Comparison of ENCODE assay signal across 16 cellular contexts in genomic region chr6:81985191-81985590, GRCh38.
DNase-seq lines count a peak whose midpoint lies in the region; ATAC-seq and TF ChIP-seq lines count a peak whose summit lies in the region.
"Had no signal": no experiment of that assay in that cellular context is flagged by ENCODE, and none has a peak within 500 bp of the region (broad histone marks: within the 10 kb centered on the region; RNA-seq: fewer than 3 reads in every experiment).

No MANE protein-coding gene starts in this region.

- no peak overlapping the region for H3K4me3 ChIP-seq in astrocyte of the spinal cord (ENCODE audit: low read depth, low read length)

- H3K4me3 Mint-ChIP-seq in HFFc6, result peak overlapping the region; percentile 25; the same call in 1 of the 2 replicates
- no peak overlapping the region for H3K4me3 Mint-ChIP-seq in activated T-helper 17 cell treated with anti-CD3 and anti-CD28 coated beads, Interleukin-2, amount 50 U/mL, for 72 hours
- H3K4me3 Mint-ChIP-seq: CD4-positive, CD25-positive, alpha-beta regulatory T cell had no signal

- no peaks in the 10 kb centered on the region for H3K27me3 Mint-ChIP-seq in HFFc6 (ENCODE audit: insufficient read depth)
- no peaks in the 10 kb centered on the region for H3K27me3 Mint-ChIP-seq in activated T-helper 17 cell treated with anti-CD3 and anti-CD28 coated beads, Interleukin-2, amount 50 U/mL, for 72 hours
- H3K27me3 Mint-ChIP-seq: CD4-positive, CD25-positive, alpha-beta regulatory T cell had no signal

- peaks cover 56% of the 10 kb centered on the region for H3K4me1 Mint-ChIP-seq in HFFc6 (ENCODE audit: low read depth)
- no peaks in the 10 kb centered on the region for H3K4me1 Mint-ChIP-seq in activated T-helper 17 cell treated with anti-CD3 and anti-CD28 coated beads, Interleukin-2, amount 50 U/mL, for 72 hours
- H3K4me1 Mint-ChIP-seq: CD4-positive, CD25-positive, alpha-beta regulatory T cell had no signal

- no peak for ATAC-seq in activated T-helper 17 cell treated with anti-CD3 and anti-CD28 coated beads, Interleukin-2, amount 50 U/mL, for 72 hours (replicated peaks)

- in situ Hi-C loops in astrocyte of the spinal cord (cut with HindIII; ENCODE audit: low sequenced_read_pairs), result no loop called here

- peak; percentile 43 for DNase-seq in EL
- DNase-seq in HFFc6, result no peak
- DNase-seq in astrocyte of the spinal cord (ENCODE audit: low read depth, low spot score), result peak; percentile 14
- peak; percentile 34 for DNase-seq in myocyte (ENCODE audit: low read depth)
- DNase-seq in NCI-H2081 treated with DMSO at 0.1 percent for 48 hours (lab: John Stamatoyannopoulos, UW), result no peak
- DNase-seq in DMS79 treated with DMSO at 0.1 percent for 48 hours (lab: John Stamatoyannopoulos, UW), result no peak
- DNase-seq: AML-193; Calu3; CD4-positive, CD25-positive, alpha-beta regulatory T cell; DND-41; H7; NCI-H1436 treated with DMSO at 0.1 percent for 48 hours; NCI-H2081; NCI-H226; Right ventricle myocardium superior had no signal

- H3K36me3 Mint-ChIP-seq in HFFc6 (ENCODE audit: low read depth), result peaks cover 5% of the 10 kb centered on the region; the same call in 1 of the 2 replicates
- no peaks in the 10 kb centered on the region for H3K36me3 Mint-ChIP-seq in activated T-helper 17 cell treated with anti-CD3 and anti-CD28 coated beads, Interleukin-2, amount 50 U/mL, for 72 hours (ENCODE audit: low read depth)
- H3K36me3 Mint-ChIP-seq: CD4-positive, CD25-positive, alpha-beta regulatory T cell had no signal

- no peaks in the 10 kb centered on the region; the same call in 1 of the 2 replicates for H3K9me3 Mint-ChIP-seq in HFFc6
- H3K9me3 Mint-ChIP-seq in activated T-helper 17 cell treated with anti-CD3 and anti-CD28 coated beads, Interleukin-2, amount 50 U/mL, for 72 hours, result peaks cover 4% of the 10 kb centered on the region

- no peak overlapping the region; the same call in 1 of the 2 replicates for H3K27ac Mint-ChIP-seq in HFFc6
- no peak overlapping the region for H3K27ac Mint-ChIP-seq in activated T-helper 17 cell treated with anti-CD3 and anti-CD28 coated beads, Interleukin-2, amount 50 U/mL, for 72 hours
- H3K27ac Mint-ChIP-seq: CD4-positive, CD25-positive, alpha-beta regulatory T cell had no signal

- no peak for TF ChIP-seq CTCF in HFFc6 (IDR thresholded peaks at IDR 0.05)
- TF ChIP-seq CTCF in astrocyte of the spinal cord (IDR thresholded peaks at IDR 0.05; ENCODE audit: low read depth, low read length), result no peak

Comparison
In these comparisons a context has a peak if more than half of its experiments do, and no peak if none do; other contexts are left out.
1. DNase-seq: peak in EL (single experiment), astrocyte of the spinal cord (single experiment) and myocyte (single experiment); none in HFFc6 (single experiment), NCI-H2081 treated with DMSO at 0.1 percent for 48 hours (single experiment) and DMS79 treated with DMSO at 0.1 percent for 48 hours (single experiment).